Comparison of ENCODE assay signal across 9 cellular contexts in the genomic region with DNA sequence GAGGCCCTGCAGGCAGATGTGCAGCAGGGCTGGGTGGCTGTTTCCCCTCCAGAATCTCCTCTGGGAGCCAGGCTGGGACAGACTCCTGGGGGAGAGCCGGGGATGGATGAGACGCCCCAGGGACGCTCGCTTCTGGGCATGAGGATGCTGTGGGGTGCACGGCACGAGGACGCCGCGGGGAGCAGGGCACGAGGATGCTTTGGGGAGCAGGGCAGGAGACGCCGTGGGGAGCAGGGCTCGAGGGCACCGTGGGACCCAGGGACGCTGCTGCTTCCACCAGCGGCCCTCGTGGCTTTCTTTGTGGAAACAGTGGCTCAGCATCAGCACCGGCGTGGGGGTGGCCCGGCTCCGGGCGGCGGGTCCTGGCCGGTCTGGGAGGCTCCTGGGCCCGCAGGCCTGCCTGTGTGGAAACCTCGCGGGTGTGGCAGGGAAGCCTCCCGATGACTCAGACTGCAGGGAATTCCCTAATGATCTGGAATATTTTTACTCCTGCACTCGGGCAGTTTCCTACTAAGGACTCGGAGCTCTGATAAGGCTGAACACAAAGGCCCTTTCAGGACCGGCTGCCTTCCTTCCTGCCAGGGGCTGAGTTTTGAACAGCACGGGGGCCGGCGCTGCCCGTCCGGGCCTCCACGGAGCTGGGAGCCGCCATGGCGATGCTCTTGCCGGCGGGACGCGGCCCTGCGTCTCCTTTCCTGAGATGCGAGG.
DNase-seq lines count a peak whose midpoint lies in the region; ATAC-seq, FAIRE-seq and TF ChIP-seq lines count a peak whose summit lies in the region.
"Had no signal": no experiment of that assay in that cellular context is flagged by ENCODE, and none has a peak within 500 bp of the region (broad histone marks: within the 10 kb centered on the region; RNA-seq: fewer than 3 reads in every experiment).

No MANE protein-coding gene starts in this region.

- H3K27me3 ChIP-seq in SJCRH30 (no peaks in the 10 kb centered on the region), pancreas (no peaks in the 10 kb centered on the region)
- H3K27me3 ChIP-seq: neutrophil had no signal

- peak; percentile 84 to 91 (median 86) for ATAC-seq in pancreas
- no peak for ATAC-seq in natural killer cell treated with Interleukin-12 subunit alpha and Interleukin-12 subunit beta and Interleukin-15 and Interleukin-18, amount 100 ng/mL, for 72 hours

- POLR2A ChIA-PET in GM10248 (lab: Yijun Ruan, JAX) = no interaction called here

- peak overlapping the region; percentile 73 for H3K27ac ChIP-seq in SJCRH30
- H3K27ac ChIP-seq in pancreas = peak overlapping the region; percentile 19 to 67 (median 40)
- H3K27ac ChIP-seq: neutrophil had no signal

- peak overlapping the region; percentile 28 for H3K4me3 ChIP-seq in SJCRH30
- no peak overlapping the region for H3K4me3 ChIP-seq in pancreas

- WGBS in pancreas, 2 donors = 62 to 63% methylated on average over 45 of the region's 45 CpGs

- no peak for TF ChIP-seq CTCF in pancreas (IDR thresholded peaks at IDR 0.05)
- no peak for TF ChIP-seq CTCF in GM10248 (IDR thresholded peaks at IDR 0.05; ENCODE audit: control extremely low read depth, extremely low read depth, low read depth, missing control alignments)

- H3K36me3 Mint-ChIP-seq in natural killer cell treated with Interleukin-12 subunit alpha and Interleukin-12 subunit beta and Interleukin-15 and Interleukin-18, amount 100 ng/mL, for 72 hours = no peaks in the 10 kb centered on the region

- H3K27me3 Mint-ChIP-seq in natural killer cell treated with Interleukin-12 subunit alpha and Interleukin-12 subunit beta and Interleukin-15 and Interleukin-18, amount 100 ng/mL, for 72 hours = no peaks in the 10 kb centered on the region

- no peak overlapping the region for H3K4me3 Mint-ChIP-seq in natural killer cell treated with Interleukin-12 subunit alpha and Interleukin-12 subunit beta and Interleukin-15 and Interleukin-18, amount 100 ng/mL, for 72 hours

- H3K27ac Mint-ChIP-seq in natural killer cell treated with Interleukin-12 subunit alpha and Interleukin-12 subunit beta and Interleukin-15 and Interleukin-18, amount 100 ng/mL, for 72 hours = no peak overlapping the region

- no peak for FAIRE-seq in pancreas (lab: Jason Lieb, UNC)

- DNase-seq in AG20443 (ENCODE audit: low spot score) (peak; percentile 98), SJCRH30 (peak; percentile 69 to 78), globus pallidus (ENCODE audit: low spot score) (peak; percentile 27), pancreas (peak in 5 of 6 donors; percentile 37 to 70 (median 54)), SIG-M5 (lab: John Stamatoyannopoulos, UW) (no peak), DMS 273 (lab: John Stamatoyannopoulos, UW; ENCODE audit: unreplicated experiment) (no peak), GM10248 (ENCODE audit: extremely low spot score) (no peak)
- DNase-seq in natural killer cell treated with Interleukin-12 subunit alpha and Interleukin-12 subunit beta and Interleukin-15 and Interleukin-18, amount 100 ng/mL, for 72 hours (ENCODE audit: low spot score) = no peak

- CTCF ChIA-PET in GM10248 (lab: Yijun Ruan, JAX) = no interaction called here

- H3K4me1 Mint-ChIP-seq in natural killer cell treated with Interleukin-12 subunit alpha and Interleukin-12 subunit beta and Interleukin-15 and Interleukin-18, amount 100 ng/mL, for 72 hours (ENCODE audit: low read depth in 2 of 2) = peaks cover 0 to 8% of the 10 kb centered on the region in 2 donors

- H3K36me3 ChIP-seq in SJCRH30 = no peaks in the 10 kb centered on the region
- no peaks in the 10 kb centered on the region for H3K36me3 ChIP-seq in pancreas

- H3K4me1 ChIP-seq in SJCRH30 (peaks cover 7% of the 10 kb centered on the region; the same call in 1 of the 2 replicates), pancreas (no peaks in the 10 kb centered on the region)

- no peaks in the 10 kb centered on the region for H3K9me3 Mint-ChIP-seq in natural killer cell treated with Interleukin-12 subunit alpha and Interleukin-12 subunit beta and Interleukin-15 and Interleukin-18, amount 100 ng/mL, for 72 hours

- no peaks in the 10 kb centered on the region for H3K9me3 ChIP-seq in SJCRH30 (replicated peaks)
- H3K9me3 ChIP-seq in pancreas = no peaks in the 10 kb centered on the region
- H3K9me3 ChIP-seq: neutrophil had no signal

- intact Hi-C loops in pancreas (cut with DNase I) = no loop called here

Comparison
In these comparisons a context has a peak if more than half of its experiments do, and no peak if none do; other contexts are left out.
1. DNase-seq: peak in AG20443 (single experiment), SJCRH30 (2 of 2), globus pallidus (single experiment) and pancreas (5 of 6); none in SIG-M5 (single experiment), DMS 273 (single experiment), GM10248 (single experiment) and natural killer cell treated with Interleukin-12 subunit alpha and Interleukin-12 subunit beta and Interleukin-15 and Interleukin-18, amount 100 ng/mL, for 72 hours (single experiment).
2. ATAC-seq: peak in pancreas (4 of 4); none in natural killer cell treated with Interleukin-12 subunit alpha and Interleukin-12 subunit beta and Interleukin-15 and Interleukin-18, amount 100 ng/mL, for 72 hours (0 of 2).